2 cellular contexts compared by ENCODE assay signal in the genomic region with DNA sequence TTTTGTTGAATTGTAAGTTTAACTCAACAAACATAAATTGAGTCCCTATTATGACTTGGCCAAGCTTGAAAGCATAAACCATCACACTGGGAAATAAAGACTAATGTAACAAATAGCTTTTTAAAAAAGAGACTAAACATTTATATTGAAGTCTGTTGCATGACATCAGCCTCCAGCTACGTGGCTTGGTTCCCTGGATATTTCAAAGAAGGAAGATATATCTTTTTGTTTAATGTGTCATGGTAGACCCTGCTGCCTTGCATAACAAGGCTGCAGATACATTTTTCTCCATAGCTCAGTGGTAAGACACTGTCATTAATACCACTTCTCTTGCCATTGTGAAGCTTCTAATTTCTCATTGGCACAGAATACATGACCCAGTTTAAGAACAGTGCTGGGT.
TF ChIP-seq lines count a peak whose summit lies in the region.

No MANE protein-coding gene starts in this region.

TF ChIP-seq in A549, 52 proteins besides CTCF, POLR2A, EP300 and RAD21 (continued from another document):
- TF ChIP-seq, protein P1, sequence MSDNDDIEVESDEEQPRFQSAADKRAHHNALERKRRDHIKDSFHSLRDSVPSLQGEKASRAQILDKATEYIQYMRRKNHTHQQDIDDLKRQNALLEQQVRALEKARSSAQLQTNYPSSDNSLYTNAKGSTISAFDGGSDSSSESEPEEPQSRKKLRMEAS (IDR thresholded peaks at IDR 0.05), result no peak
- TF ChIP-seq ZSCAN20 (CRISPR knock-in tag; IDR thresholded peaks at IDR 0.05) (no peak), HOXB13 (CRISPR knock-in tag; IDR thresholded peaks at IDR 0.05; ENCODE audit: low read depth) (no peak), HDAC2 (IDR thresholded peaks at IDR 0.05) (no peak), FOSL2 (IDR thresholded peaks at IDR 0.05) (no peak), FOSL2 (CRISPR knock-in tag; IDR thresholded peaks at IDR 0.05) (no peak), CHD4 (IDR thresholded peaks at IDR 0.05; ENCODE audit: borderline replicate concordance) (no peak)
- TF ChIP-seq, protein P2, sequence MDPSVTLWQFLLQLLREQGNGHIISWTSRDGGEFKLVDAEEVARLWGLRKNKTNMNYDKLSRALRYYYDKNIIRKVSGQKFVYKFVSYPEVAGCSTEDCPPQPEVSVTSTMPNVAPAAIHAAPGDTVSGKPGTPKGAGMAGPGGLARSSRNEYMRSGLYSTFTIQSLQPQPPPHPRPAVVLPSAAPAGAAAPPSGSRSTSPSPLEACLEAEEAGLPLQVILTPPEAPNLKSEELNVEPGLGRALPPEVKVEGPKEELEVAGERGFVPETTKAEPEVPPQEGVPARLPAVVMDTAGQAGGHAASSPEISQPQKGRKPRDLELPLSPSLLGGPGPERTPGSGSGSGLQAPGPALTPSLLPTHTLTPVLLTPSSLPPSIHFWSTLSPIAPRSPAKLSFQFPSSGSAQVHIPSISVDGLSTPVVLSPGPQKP (IDR thresholded peaks at IDR 0.05; ENCODE audit: low read depth, low read length), result no peak

TF ChIP-seq in GM23338, 12 proteins besides CTCF, POLR2A, EP300 and RAD21:
- TF ChIP-seq, protein P3, sequence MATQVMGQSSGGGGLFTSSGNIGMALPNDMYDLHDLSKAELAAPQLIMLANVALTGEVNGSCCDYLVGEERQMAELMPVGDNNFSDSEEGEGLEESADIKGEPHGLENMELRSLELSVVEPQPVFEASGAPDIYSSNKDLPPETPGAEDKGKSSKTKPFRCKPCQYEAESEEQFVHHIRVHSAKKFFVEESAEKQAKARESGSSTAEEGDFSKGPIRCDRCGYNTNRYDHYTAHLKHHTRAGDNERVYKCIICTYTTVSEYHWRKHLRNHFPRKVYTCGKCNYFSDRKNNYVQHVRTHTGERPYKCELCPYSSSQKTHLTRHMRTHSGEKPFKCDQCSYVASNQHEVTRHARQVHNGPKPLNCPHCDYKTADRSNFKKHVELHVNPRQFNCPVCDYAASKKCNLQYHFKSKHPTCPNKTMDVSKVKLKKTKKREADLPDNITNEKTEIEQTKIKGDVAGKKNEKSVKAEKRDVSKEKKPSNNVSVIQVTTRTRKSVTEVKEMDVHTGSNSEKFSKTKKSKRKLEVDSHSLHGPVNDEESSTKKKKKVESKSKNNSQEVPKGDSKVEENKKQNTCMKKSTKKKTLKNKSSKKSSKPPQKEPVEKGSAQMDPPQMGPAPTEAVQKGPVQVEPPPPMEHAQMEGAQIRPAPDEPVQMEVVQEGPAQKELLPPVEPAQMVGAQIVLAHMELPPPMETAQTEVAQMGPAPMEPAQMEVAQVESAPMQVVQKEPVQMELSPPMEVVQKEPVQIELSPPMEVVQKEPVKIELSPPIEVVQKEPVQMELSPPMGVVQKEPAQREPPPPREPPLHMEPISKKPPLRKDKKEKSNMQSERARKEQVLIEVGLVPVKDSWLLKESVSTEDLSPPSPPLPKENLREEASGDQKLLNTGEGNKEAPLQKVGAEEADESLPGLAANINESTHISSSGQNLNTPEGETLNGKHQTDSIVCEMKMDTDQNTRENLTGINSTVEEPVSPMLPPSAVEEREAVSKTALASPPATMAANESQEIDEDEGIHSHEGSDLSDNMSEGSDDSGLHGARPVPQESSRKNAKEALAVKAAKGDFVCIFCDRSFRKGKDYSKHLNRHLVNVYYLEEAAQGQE (IDR thresholded peaks at IDR 0.05; ENCODE audit: unreplicated experiment), result no peak
- TF ChIP-seq JUNB (IDR thresholded peaks at IDR 0.05; ENCODE audit: unreplicated experiment), result no peak
- TF ChIP-seq ZNF114 (CRISPR knock-in tag; IDR thresholded peaks at IDR 0.05), result no peak
- TF ChIP-seq ZNF462 (CRISPR knock-in tag; IDR thresholded peaks at IDR 0.05), result no peak
- no peak for TF ChIP-seq NANOG (IDR thresholded peaks at IDR 0.05; ENCODE audit: borderline replicate concordance)
- TF ChIP-seq ZNF331 (CRISPR knock-in tag; IDR thresholded peaks at IDR 0.05; ENCODE audit: low read depth), result no peak
- TF ChIP-seq CREB1 (CRISPR knock-in tag; IDR thresholded peaks at IDR 0.05; ENCODE audit: low read depth), result no peak
- TF ChIP-seq, protein P4, sequence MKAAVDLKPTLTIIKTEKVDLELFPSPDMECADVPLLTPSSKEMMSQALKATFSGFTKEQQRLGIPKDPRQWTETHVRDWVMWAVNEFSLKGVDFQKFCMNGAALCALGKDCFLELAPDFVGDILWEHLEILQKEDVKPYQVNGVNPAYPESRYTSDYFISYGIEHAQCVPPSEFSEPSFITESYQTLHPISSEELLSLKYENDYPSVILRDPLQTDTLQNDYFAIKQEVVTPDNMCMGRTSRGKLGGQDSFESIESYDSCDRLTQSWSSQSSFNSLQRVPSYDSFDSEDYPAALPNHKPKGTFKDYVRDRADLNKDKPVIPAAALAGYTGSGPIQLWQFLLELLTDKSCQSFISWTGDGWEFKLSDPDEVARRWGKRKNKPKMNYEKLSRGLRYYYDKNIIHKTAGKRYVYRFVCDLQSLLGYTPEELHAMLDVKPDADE (IDR thresholded peaks at IDR 0.05), result no peak
- TF ChIP-seq EZH2 (IDR thresholded peaks at IDR 0.05; ENCODE audit: low read depth, unreplicated experiment), result no peak
- no peak for TF ChIP-seq POLR2AphosphoS5 (IDR thresholded peaks at IDR 0.05; ENCODE audit: low read depth)
- no peak for TF ChIP-seq STAT1 (IDR thresholded peaks at IDR 0.05; ENCODE audit: unreplicated experiment)
- TF ChIP-seq EZH2phosphoT487 (IDR thresholded peaks at IDR 0.05; ENCODE audit: unreplicated experiment), result no peak
